2 cellular contexts compared by ENCODE assay signal in the genomic region with DNA sequence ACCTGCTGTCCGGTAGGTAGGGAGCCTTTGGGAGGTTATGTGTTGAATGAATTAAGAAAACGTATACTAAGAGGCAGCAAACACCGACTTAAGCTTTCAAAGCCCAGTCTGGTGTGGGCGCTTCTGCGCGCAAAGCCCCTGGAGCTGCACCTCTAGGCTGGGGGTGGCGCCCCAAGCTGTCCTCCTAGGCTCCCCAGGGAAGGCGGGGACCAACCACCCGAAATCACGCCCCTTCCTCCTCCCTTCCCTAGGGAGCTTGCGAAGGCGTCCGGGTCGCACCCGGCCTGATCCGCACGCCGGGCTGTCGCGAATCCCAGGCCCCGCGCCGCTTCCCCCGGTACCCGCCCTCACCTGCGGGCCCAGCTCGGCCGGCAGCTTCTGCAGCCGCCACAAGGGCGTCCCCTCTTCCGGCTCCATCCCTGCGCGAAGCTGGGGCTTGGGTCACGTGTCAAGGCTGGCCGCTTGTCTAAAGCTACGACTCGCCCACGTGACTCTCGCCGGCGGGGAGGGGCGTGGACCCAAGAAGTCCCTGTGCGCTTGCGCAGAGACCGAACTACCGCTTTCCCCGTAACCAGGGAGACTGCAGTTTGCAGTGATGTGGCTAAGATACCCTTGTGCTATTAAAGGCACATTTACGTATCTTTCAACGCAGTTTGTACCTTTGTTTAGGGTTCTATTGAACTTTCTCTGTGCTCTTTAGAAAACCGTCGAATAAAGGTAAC.
A peak's percentile ranks its signal among the peaks of the same experiment; 100 is the strongest.
TF ChIP-seq lines count a peak whose summit lies in the region.

COMMD8 (minus strand) TSS at position 468 of the 722 bp plus-strand sequence; CDS start at position 417, 51 bp downstream.

TF ChIP-seq in IMR-90, 13 proteins besides CTCF, POLR2A, EP300 and RAD21:
- TF ChIP-seq BHLHE40 (IDR thresholded peaks at IDR 0.05; ENCODE audit: low read depth, low read length) (peak; percentile 74), FOS (IDR thresholded peaks at IDR 0.05; ENCODE audit: low read depth, low read length) (peak; percentile 83), NFE2L2 (IDR thresholded peaks at IDR 0.05; ENCODE audit: low read depth, low read length) (no peak), MXI1 (IDR thresholded peaks at IDR 0.05; ENCODE audit: borderline replicate concordance, low read depth, low read length) (peak; percentile 79)
- TF ChIP-seq, protein P1, sequence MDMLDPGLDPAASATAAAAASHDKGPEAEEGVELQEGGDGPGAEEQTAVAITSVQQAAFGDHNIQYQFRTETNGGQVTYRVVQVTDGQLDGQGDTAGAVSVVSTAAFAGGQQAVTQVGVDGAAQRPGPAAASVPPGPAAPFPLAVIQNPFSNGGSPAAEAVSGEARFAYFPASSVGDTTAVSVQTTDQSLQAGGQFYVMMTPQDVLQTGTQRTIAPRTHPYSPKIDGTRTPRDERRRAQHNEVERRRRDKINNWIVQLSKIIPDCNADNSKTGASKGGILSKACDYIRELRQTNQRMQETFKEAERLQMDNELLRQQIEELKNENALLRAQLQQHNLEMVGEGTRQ (IDR thresholded peaks at IDR 0.05; ENCODE audit: low read depth, low read length), result peak; percentile 100

TF ChIP-seq in endothelial cell of umbilical vein, 7 proteins besides CTCF, POLR2A, EP300 and RAD21:
- TF ChIP-seq FOS (IDR thresholded peaks at IDR 0.05; ENCODE audit: borderline replicate concordance, insufficient read depth, low read length) (no peak), POLR2AphosphoS5 (IDR thresholded peaks at IDR 0.05; ENCODE audit: insufficient read depth, low read depth, low read length) (peak; percentile 88)
- TF ChIP-seq, protein P2, sequence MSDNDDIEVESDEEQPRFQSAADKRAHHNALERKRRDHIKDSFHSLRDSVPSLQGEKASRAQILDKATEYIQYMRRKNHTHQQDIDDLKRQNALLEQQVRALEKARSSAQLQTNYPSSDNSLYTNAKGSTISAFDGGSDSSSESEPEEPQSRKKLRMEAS (IDR thresholded peaks at IDR 0.05; ENCODE audit: insufficient read depth, insufficient read length), result peak; percentile 100
